ENCODE assay signal across 13 cellular contexts in the genomic region with DNA sequence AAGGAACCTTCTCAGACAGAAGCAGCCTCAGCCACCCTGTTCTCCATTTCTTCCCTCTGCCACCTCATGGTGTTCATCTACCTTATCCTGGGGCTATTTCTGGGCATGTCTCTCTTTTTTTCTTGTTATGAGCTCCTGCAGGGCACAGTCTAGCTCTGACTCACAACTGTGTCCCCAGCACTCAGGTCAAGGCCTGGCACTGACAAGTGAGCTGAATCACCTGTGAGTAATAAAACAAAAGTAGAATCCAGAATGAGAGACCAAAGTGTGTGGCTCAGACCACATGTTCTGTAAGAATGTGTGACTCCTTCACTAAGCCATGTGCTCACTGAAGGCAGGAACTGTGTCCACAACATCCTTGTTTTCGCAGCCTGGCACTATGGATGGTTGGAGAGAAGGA. TPM values are rescaled to one million over a fixed set of nuclear protein-coding genes. Genes with fewer than 3 reads are reported as not detected.
A peak's percentile ranks its signal among the peaks of the same experiment; 100 is the strongest.
DNase-seq lines count a peak whose midpoint lies in the region; ATAC-seq and TF ChIP-seq lines count a peak whose summit lies in the region.
"Had no signal": no experiment of that assay in that cellular context is flagged by ENCODE, and none has a peak within 500 bp of the region (broad histone marks: within the 10 kb centered on the region; RNA-seq: fewer than 3 reads in every experiment).

No MANE protein-coding gene starts in this region.

- H3K4ac ChIP-seq in H9 (ENCODE audit: low read depth, low read length): no peak overlapping the region

- peaks cover 9 to 15% of the 10 kb centered on the region in 2 experiments for H3K4me1 Mint-ChIP-seq in H9
- H3K4me1 Mint-ChIP-seq: CD8-positive, alpha-beta memory T cell; WTC11 had no signal

- TF ChIP-seq POLR2A in HCT116 (IDR thresholded peaks at IDR 0.05; ENCODE audit: borderline replicate concordance, extremely low read depth, insufficient read depth, insufficient read length) (no peak), adrenal gland (IDR thresholded peaks at IDR 0.05) (peak in 1 of 2 donors; percentile 20)

- in situ Hi-C loops in Caki2 (cut with HindIII; ENCODE audit: low pct_unique_long_range_greater_than_20kb, low sequenced_read_pairs): no loop called here

- no TSS peak for BruUV-seq in HCT116 (replicated peaks; lab: Mats Ljungman, UMichigan)

- H3K27ac ChIP-seq in HCT116 (ENCODE audit: low read depth, low read length) (no peak overlapping the region), adrenal gland (peak overlapping the region in 4 of 5 donors; percentile 38 to 78 (median 58)), H9 (ENCODE audit: insufficient read length, low read depth, low read length) (no peak overlapping the region)
- H3K27ac ChIP-seq: cardiac muscle cell had no signal

- H3K4me3 Mint-ChIP-seq in H9: no peak overlapping the region
- H3K4me3 Mint-ChIP-seq: CD8-positive, alpha-beta memory T cell; effector memory CD8-positive, alpha-beta T cell; WTC11 had no signal

- H4K20me1 ChIP-seq in HCT116 (ENCODE audit: insufficient read depth) (no peaks in the 10 kb centered on the region), H9 (ENCODE audit: control insufficient read depth, insufficient read depth, insufficient read length) (no peaks in the 10 kb centered on the region)

- H2BK120ac ChIP-seq in H9 (ENCODE audit: low read depth, low read length, poor library complexity, severe bottlenecking): no peak overlapping the region

- no peaks in the 10 kb centered on the region for H3K36me3 ChIP-seq in HCT116 (ENCODE audit: control insufficient read depth in 1 of 2, insufficient read depth in 2 of 2, low read length in 2 of 2)
- no peaks in the 10 kb centered on the region for H3K36me3 ChIP-seq in adrenal gland (replicated peaks in 1 of 2)
- H3K36me3 ChIP-seq: cardiac muscle cell had no signal

- RAD21 ChIA-PET in HCT116 (lab: Charles Lee; ENCODE audit: low non-redundant PET in 1 of 2, low total read pairs in 2 of 2, uncharacterized antibody in 2 of 2, unreplicated experiment in 2 of 2): no interaction called here

- TF ChIP-seq RAD21 in HCT116 (IDR thresholded peaks at IDR 0.05; ENCODE audit: low read depth): no peak; the same call in 1 of the 2 replicates

- no peak overlapping the region for H2BK12ac ChIP-seq in H9 (ENCODE audit: insufficient read length, low read depth, low read length)

- no peak overlapping the region for H2BK5ac ChIP-seq in H9 (ENCODE audit: insufficient read length, low read length)

- CTCF ChIA-PET in HCT116 (lab: Charles Lee): no interaction called here

- POLR2A ChIA-PET in HCT116 (lab: Charles Lee): no interaction called here

- H4K5ac ChIP-seq in H9 (ENCODE audit: insufficient read length, low read depth, low read length): no peak overlapping the region

- peaks cover 32% of the 10 kb centered on the region; the same call in 1 of the 2 replicates for H3K27me3 ChIP-seq in HCT116 (ENCODE audit: insufficient read depth, low read length)
- no peaks in the 10 kb centered on the region for H3K27me3 ChIP-seq in adrenal gland
- H3K27me3 ChIP-seq in H9 (ENCODE audit: insufficient read depth, low read length): no peaks in the 10 kb centered on the region
- H3K27me3 ChIP-seq: cardiac muscle cell had no signal

- H2AFZ ChIP-seq in HCT116 (ENCODE audit: low read depth, low read length, poor library complexity, severe bottlenecking): no peak overlapping the region
- H2AFZ ChIP-seq in H9 (ENCODE audit: low read length): no peak overlapping the region

- H3K56ac ChIP-seq in H9 (ENCODE audit: insufficient read length, low read depth, low read length): no peak overlapping the region

- peaks cover 8% of the 10 kb centered on the region for H3K27me3 Mint-ChIP-seq in H9 (ENCODE audit: low read depth)

- H3K4me2 ChIP-seq in HCT116 (ENCODE audit: low read length): peak overlapping the region; percentile 25
- no peak overlapping the region for H3K4me2 ChIP-seq in H9 (ENCODE audit: insufficient read depth, insufficient read length, low read length)

- H3T11ph ChIP-seq in H9 (ENCODE audit: low read length): no peak overlapping the region

- H2BK15ac ChIP-seq in H9 (ENCODE audit: low read depth, low read length): no peak overlapping the region

- intact Hi-C loops in HCT116 (cut with micrococcal nuclease): no loop called here
- intact Hi-C loops in adrenal gland (cut with DNase I): no loop called here

- ATAC-seq in HCT116: peak; percentile 76
- ATAC-seq in GM18858 (IDR thresholded peaks at IDR 0.05; ENCODE audit: unreplicated experiment): no peak
- ATAC-seq in GM21825 (IDR thresholded peaks at IDR 0.05; ENCODE audit: unreplicated experiment): no peak
- ATAC-seq: effector memory CD8-positive, alpha-beta T cell; WTC11 had no signal

- TF ChIP-seq CTCF in HCT116 (IDR thresholded peaks at IDR 0.05 in 2 of 3, conservative IDR thresholded peaks at IDR 0.05 in 1 of 3; ENCODE audit: borderline replicate concordance in 1 of 3, insufficient read depth in 1 of 3, low read depth in 2 of 3, low read length in 2 of 3) (no peak), adrenal gland (IDR thresholded peaks at IDR 0.05) (no peak), H9 (conservative IDR thresholded peaks at IDR 0.05) (no peak)

- peak; percentile 73 for DNase-seq in Caki2 (ENCODE audit: low read depth)
- DNase-seq in HCT116 (ENCODE audit: low read depth, low spot score): peak; percentile 27
- DNase-seq in adrenal gland: peak; percentile 68 to 90 (median 87)
- peak; percentile 58 for DNase-seq in mucosa of gallbladder (ENCODE audit: low spot score)
- DNase-seq in H9: no peak
- DNase-seq: CD8-positive, alpha-beta memory T cell; effector memory CD8-positive, alpha-beta T cell; HCEC 1CT; NCI-H2171 had no signal

- H4K8ac ChIP-seq in H9 (replicated peaks; ENCODE audit: insufficient read length, low read depth, low read length): no peak overlapping the region

- no peak overlapping the region for H3K27ac Mint-ChIP-seq in H9
- H3K27ac Mint-ChIP-seq: CD8-positive, alpha-beta memory T cell; effector memory CD8-positive, alpha-beta T cell; WTC11 had no signal

- peaks cover 0 to 11% of the 10 kb centered on the region in 2 experiments; a peak in 2 of 4 replicates for H3K4me1 ChIP-seq in HCT116 (ENCODE audit: control insufficient read depth in 1 of 2, insufficient read depth in 2 of 2, low read length in 2 of 2)
- H3K4me1 ChIP-seq in adrenal gland (replicated peaks in 1 of 2): peaks cover 8 to 9% of the 10 kb centered on the region in 2 donors
- no peaks in the 10 kb centered on the region for H3K4me1 ChIP-seq in H9 (ENCODE audit: insufficient read depth, low read length)

- no peak overlapping the region for H3K14ac ChIP-seq in H9 (ENCODE audit: insufficient read depth, low read length)

- no peak overlapping the region for H3K18ac ChIP-seq in H9 (ENCODE audit: insufficient read length, low read depth, low read length)

- no peaks in the 10 kb centered on the region for H3K79me1 ChIP-seq in H9 (ENCODE audit: insufficient read depth, low read depth, low read length, poor library complexity, severe bottlenecking)

- H4K91ac ChIP-seq in H9 (ENCODE audit: insufficient read length, low read depth, low read length): no peak overlapping the region

- H3K23me2 ChIP-seq in H9 (ENCODE audit: insufficient read length, low read depth, low read length, poor library complexity, severe bottlenecking): no peaks in the 10 kb centered on the region

- H3K9me2 ChIP-seq in HCT116 (ENCODE audit: insufficient read depth): no peaks in the 10 kb centered on the region

- H2BK20ac ChIP-seq in H9 (ENCODE audit: low read depth, low read length, poor library complexity, severe bottlenecking): no peak overlapping the region

- peaks cover 0 to 6% (median 0%) of the 10 kb centered on the region in 3 experiments; a peak in 2 of 7 replicates for H3K36me3 Mint-ChIP-seq in H9 (ENCODE audit: insufficient read depth in 1 of 3, low read depth in 3 of 3)
- H3K36me3 Mint-ChIP-seq: CD8-positive, alpha-beta memory T cell; WTC11 had no signal

- H3K9me3 ChIP-seq in HCT116 (ENCODE audit: control insufficient read depth in 1 of 2, insufficient read depth in 1 of 2, low read depth in 1 of 2, low read length in 2 of 2) (no peaks in the 10 kb centered on the region), adrenal gland (replicated peaks in 1 of 3) (no peaks in the 10 kb centered on the region), H9 (ENCODE audit: control insufficient read depth, low read depth, low read length) (no peaks in the 10 kb centered on the region)

- H3K9ac ChIP-seq in HCT116 (ENCODE audit: low read length) (no peak overlapping the region), H9 (ENCODE audit: extremely low read depth, insufficient read length, low read length) (no peak overlapping the region)

- H3K4me3 ChIP-seq in HCT116 (replicated peaks in 1 of 2; ENCODE audit: low read depth in 1 of 2, low read length in 2 of 2) (no peak overlapping the region), adrenal gland (no peak overlapping the region)
- H3K4me3 ChIP-seq: cardiac muscle cell had no signal

- no peaks in the 10 kb centered on the region for H3K9me3 Mint-ChIP-seq in H9
- H3K9me3 Mint-ChIP-seq: CD8-positive, alpha-beta memory T cell; effector memory CD8-positive, alpha-beta T cell; WTC11 had no signal

- 41 to 61% (median 47%) methylated on average over 1 of the region's 1 CpG for WGBS in adrenal gland, 4 donors
- WGBS in H9 (ENCODE audit: extremely low coverage, insufficient read length, low lambda C conversion rate): no CpG with 5 or more reads among the region's 1 CpG

- H2AK5ac ChIP-seq in H9 (ENCODE audit: insufficient read length, low read length): no peak overlapping the region

- H3K79me2 ChIP-seq in HCT116 (ENCODE audit: insufficient read depth, low read length): no peaks in the 10 kb centered on the region
- H3K79me2 ChIP-seq in H9 (ENCODE audit: insufficient read depth, low read length): no peaks in the 10 kb centered on the region

- no peak overlapping the region for H3K23ac ChIP-seq in H9 (ENCODE audit: insufficient read length, low read depth, low read length)

TF ChIP-seq in HCT116, 20 proteins besides CTCF, POLR2A, EP300 and RAD21 (continues in another document):
- TF ChIP-seq ZFX (IDR thresholded peaks at IDR 0.05) (no peak), EGR1 (IDR thresholded peaks at IDR 0.05; ENCODE audit: low read depth) (no peak)

RNA-seq across cellular contexts. Expression of a gene that starts 23.2 kb away (rescaled TPM):
- total RNA-seq in Caki2 (2014; rRNA removed; shearing (Covaris generic); ENCODE audit: low replicate concordance): not detected in 2 replicates
- not detected for total RNA-seq in HCT116 (2021; ENCODE audit: unreplicated experiment)
- not detected in 2 replicates for polyA plus RNA-seq in HCT116 (2012)
- total RNA-seq in adrenal gland: under 1 TPM in 1 of 8 donors, not detected in 7; 0.14 TPM
- under 1 TPM in 1 of 3 donors, not detected in 2; 0.07 TPM for polyA plus RNA-seq in adrenal gland
- not detected for total RNA-seq in mucosa of gallbladder
- total RNA-seq in H9 (2021): 0.98 and 1.9 TPM in 2 replicates
- total RNA-seq: cardiac muscle cell; CD8-positive, alpha-beta memory T cell had no signal
- polyA plus RNA-seq: cardiac muscle cell; CD8-positive, alpha-beta memory T cell had no signal

RNA-seq across cellular contexts. Expression of a gene that starts 34.9 kb away (rescaled TPM):
- total RNA-seq in Caki2 (2014; rRNA removed; shearing (Covaris generic); ENCODE audit: low replicate concordance): not detected in 2 replicates
- total RNA-seq in HCT116 (2021; ENCODE audit: unreplicated experiment) (0.22 TPM), adrenal gland (1 to 10 TPM in 7 of 8 donors, under 1 TPM in 1; 0.88 to 5.1 (median 1.7) TPM), mucosa of gallbladder (6.5 TPM), H9 (2021) (5.2 and 6.4 TPM in 2 replicates)
- 0.14 TPM in 1 of 2 replicates, not detected in the other for polyA plus RNA-seq in HCT116 (2012)
- 1 to 10 TPM in 1 of 3 donors, under 1 TPM in 2; 0.35 to 1.4 (median 0.71) TPM for polyA plus RNA-seq in adrenal gland
- total RNA-seq: CD8-positive, alpha-beta memory T cell had no signal
- polyA plus RNA-seq: cardiac muscle cell; CD8-positive, alpha-beta memory T cell had no signal

Comparison
In these comparisons a context has a peak if more than half of its experiments do, and no peak if none do; other contexts are left out.
1. H3K27ac ChIP-seq: peak in adrenal gland (4 of 5); none in HCT116 (single experiment) and H9 (single experiment).